ENCODE assay signal across 8 cellular contexts in the genomic region with DNA sequence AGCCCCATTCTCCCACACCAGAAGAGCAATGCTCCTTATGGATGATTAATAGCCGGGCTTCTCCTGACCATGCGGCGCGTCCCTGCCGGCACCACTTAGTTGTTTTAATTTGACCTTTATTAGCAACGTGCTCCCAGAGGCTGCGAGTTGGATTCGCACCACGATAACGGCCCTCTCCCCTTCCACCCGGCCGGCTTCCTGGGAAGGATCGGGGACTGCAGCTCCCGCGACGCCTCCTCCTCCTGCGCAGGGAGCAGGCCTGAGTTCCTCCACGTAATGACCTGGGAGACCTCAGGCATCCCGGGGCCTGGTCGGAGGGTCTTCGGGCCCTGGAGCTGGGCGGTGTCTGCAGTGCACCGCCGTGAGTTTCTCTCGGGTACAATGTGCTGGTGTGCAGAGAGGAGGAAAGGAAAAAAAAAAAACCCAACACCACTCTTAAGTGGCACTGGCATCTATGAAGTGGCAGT.
DNase-seq lines count a peak whose midpoint lies in the region; ATAC-seq lines count a peak whose summit lies in the region.

No MANE protein-coding gene starts in this region.

- peak; percentile 27 for ATAC-seq in stimulated activated effector memory CD8-positive, alpha-beta T cell treated with anti-CD3 and anti-CD28 coated beads, Interleukin-12 subunit alpha, Interleukin-12 subunit beta, amount 100 ng/mL, for 72 hours
- no peak for ATAC-seq in GM18517 (IDR thresholded peaks at IDR 0.05; ENCODE audit: unreplicated experiment)

- no peaks in the 10 kb centered on the region for H3K36me3 Mint-ChIP-seq in stimulated activated effector memory CD8-positive, alpha-beta T cell treated with anti-CD3 and anti-CD28 coated beads, Interleukin-12 subunit alpha, Interleukin-12 subunit beta, amount 100 ng/mL, for 72 hours

- DNase-seq in DMS53 (lab: John Stamatoyannopoulos, UW): peak; percentile 59
- DNase-seq in DMS53 treated with DMSO at 0.1 percent for 48 hours (lab: John Stamatoyannopoulos, UW; ENCODE audit: unreplicated experiment): no peak
- peak; percentile 34 for DNase-seq in SK-N-DZ (ENCODE audit: low spot score)
- peak; percentile 28 for DNase-seq in glomerular visceral epithelial cell (ENCODE audit: extremely low spot score)
- DNase-seq in stimulated activated effector memory CD8-positive, alpha-beta T cell treated with anti-CD3 and anti-CD28 coated beads, Interleukin-12 subunit alpha, Interleukin-12 subunit beta, amount 100 ng/mL, for 72 hours (ENCODE audit: low spot score in 2 of 2): no peak
- DNase-seq in NCI-H1694 treated with DMSO at 0.1 percent for 48 hours (lab: John Stamatoyannopoulos, UW): no peak
- no peak for DNase-seq in COLO829 (ENCODE audit: low spot score)

- peaks cover 37% of the 10 kb centered on the region for H3K4me1 Mint-ChIP-seq in stimulated activated effector memory CD8-positive, alpha-beta T cell treated with anti-CD3 and anti-CD28 coated beads, Interleukin-12 subunit alpha, Interleukin-12 subunit beta, amount 100 ng/mL, for 72 hours

- H3K4me3 Mint-ChIP-seq in stimulated activated effector memory CD8-positive, alpha-beta T cell treated with anti-CD3 and anti-CD28 coated beads, Interleukin-12 subunit alpha, Interleukin-12 subunit beta, amount 100 ng/mL, for 72 hours: peak overlapping the region; percentile 71

- H3K27ac Mint-ChIP-seq in stimulated activated effector memory CD8-positive, alpha-beta T cell treated with anti-CD3 and anti-CD28 coated beads, Interleukin-12 subunit alpha, Interleukin-12 subunit beta, amount 100 ng/mL, for 72 hours: no peak overlapping the region

- no peaks in the 10 kb centered on the region for H3K9me3 Mint-ChIP-seq in stimulated activated effector memory CD8-positive, alpha-beta T cell treated with anti-CD3 and anti-CD28 coated beads, Interleukin-12 subunit alpha, Interleukin-12 subunit beta, amount 100 ng/mL, for 72 hours

Comparison
In these comparisons a context has a peak if more than half of its experiments do, and no peak if none do; other contexts are left out.
1. DNase-seq: peak in DMS53 (single experiment), SK-N-DZ (single experiment) and glomerular visceral epithelial cell (single experiment); none in DMS53 treated with DMSO at 0.1 percent for 48 hours (single experiment), stimulated activated effector memory CD8-positive, alpha-beta T cell treated with anti-CD3 and anti-CD28 coated beads, Interleukin-12 subunit alpha, Interleukin-12 subunit beta, amount 100 ng/mL, for 72 hours (0 of 2), NCI-H1694 treated with DMSO at 0.1 percent for 48 hours (single experiment) and COLO829 (single experiment).